Comparison of ENCODE assay signal across 8 cellular contexts in genomic region chr9:17135578-17135904, GRCh38. TPM values are rescaled to one million over a fixed set of nuclear protein-coding genes. Genes with fewer than 3 reads are reported as not detected.
DNase-seq lines count a peak whose midpoint lies in the region; ATAC-seq and TF ChIP-seq lines count a peak whose summit lies in the region.

No MANE protein-coding gene starts in this region.

- no peaks in the 10 kb centered on the region for H3K27me3 ChIP-seq in AG04450 (ENCODE audit: control insufficient read depth, insufficient read depth, low read length)
- H3K27me3 ChIP-seq in neural cell (ENCODE audit: insufficient read depth, low read depth, low read length) = no peaks in the 10 kb centered on the region

- POLR2A ChIA-PET in AG04450 (lab: Yijun Ruan, JAX) = no interaction called here

- H3K9me2 ChIP-seq in neural cell (ENCODE audit: insufficient read depth, low read length) = no peaks in the 10 kb centered on the region

- H3K9ac ChIP-seq in neural cell (ENCODE audit: low read length) = peak overlapping the region; percentile 71

- H3K36me3 Mint-ChIP-seq in endothelial cell (ENCODE audit: low read depth, unreplicated experiment) = peaks cover 4% of the 10 kb centered on the region

- TF ChIP-seq RAD21 in neural cell (conservative IDR thresholded peaks at IDR 0.05) = no peak

- H3K27me3 Mint-ChIP-seq in endothelial cell (ENCODE audit: unreplicated experiment) = no peaks in the 10 kb centered on the region

- H4K20me1 ChIP-seq in neural cell (ENCODE audit: insufficient read depth) = no peaks in the 10 kb centered on the region

- ATAC-seq in GM19463 (IDR thresholded peaks at IDR 0.05; ENCODE audit: unreplicated experiment) (peak; percentile 41), HG03565 (IDR thresholded peaks at IDR 0.05; ENCODE audit: unreplicated experiment) (no peak)

- no peaks in the 10 kb centered on the region for H3K79me2 ChIP-seq in neural cell (replicated peaks; ENCODE audit: insufficient read depth, low read length)

- H3K4me3 Mint-ChIP-seq in endothelial cell (ENCODE audit: unreplicated experiment) = peak overlapping the region; percentile 93

- peak overlapping the region; percentile 94 for H2AFZ ChIP-seq in neural cell (ENCODE audit: low read depth, low read length)

- no peaks in the 10 kb centered on the region for H3K9me3 Mint-ChIP-seq in endothelial cell (ENCODE audit: unreplicated experiment)

- H3K27ac ChIP-seq in AG04450 (ENCODE audit: low read depth, low read length) = peak overlapping the region; percentile 62
- H3K27ac ChIP-seq in neural cell (ENCODE audit: low read length) = no peak overlapping the region

- no peaks in the 10 kb centered on the region for H3F3A ChIP-seq in neural cell (ENCODE audit: insufficient read depth, low read length, poor library complexity, severe bottlenecking)

- CTCF ChIA-PET in AG04450 (lab: Charles Lee) = interaction anchor here (0.5 to 0.6 kb wide), 2 partner anchors 9 to 410 kb away, joined by 3 to 4 read pairs; no protein-coding TSS in a partner anchor

- TF ChIP-seq CTCF in AG04450 (IDR thresholded peaks at IDR 0.05; ENCODE audit: low read depth, low read length) (no peak), endothelial cell (IDR thresholded peaks at IDR 0.05; ENCODE audit: unreplicated experiment) (no peak), neural cell (IDR thresholded peaks at IDR 0.05; ENCODE audit: poor library complexity, severe bottlenecking) (no peak)

- H3K4me1 Mint-ChIP-seq in endothelial cell (ENCODE audit: unreplicated experiment) = peaks cover 8% of the 10 kb centered on the region

- H3K27ac Mint-ChIP-seq in endothelial cell (ENCODE audit: unreplicated experiment) = peak overlapping the region; percentile 13

- H3K36me3 ChIP-seq in neural cell (ENCODE audit: insufficient read depth, low read length) = no peaks in the 10 kb centered on the region

- H3K9me3 ChIP-seq in AG04450 (ENCODE audit: control insufficient read depth, insufficient read depth, low read length) = no peaks in the 10 kb centered on the region
- H3K9me3 ChIP-seq in neural cell (ENCODE audit: low read length) = no peaks in the 10 kb centered on the region

- no peak for TF ChIP-seq EP300 in neural cell (conservative IDR thresholded peaks at IDR 0.05; ENCODE audit: poor library complexity, severe bottlenecking)

- H3K4me2 ChIP-seq in neural cell (ENCODE audit: low read length) = peak overlapping the region; percentile 77

- DNase-seq in AG04450 (ENCODE audit: low read depth, low spot score) (no peak), NCI-H774 (lab: John Stamatoyannopoulos, UW) (peak; percentile 48), endothelial cell (ENCODE audit: low spot score) (no peak), germinal center (ENCODE audit: low spot score) (no peak), DMS 273 treated with DMSO at 0.1 percent for 48 hours (lab: John Stamatoyannopoulos, UW) (no peak)

- H3K4me3 ChIP-seq in AG04450 (ENCODE audit: low read depth, low read length) (peak overlapping the region; percentile 85), neural cell (ENCODE audit: low read length) (peak overlapping the region; percentile 92)

TF ChIP-seq in neural cell, 6 proteins besides CTCF, POLR2A, EP300 and RAD21:
- TF ChIP-seq SMC3 (conservative IDR thresholded peaks at IDR 0.05; ENCODE audit: poor library complexity) (no peak), TAF1 (IDR thresholded peaks at IDR 0.05; ENCODE audit: low read depth) (no peak), EZH2 (IDR thresholded peaks at IDR 0.05; ENCODE audit: borderline replicate concordance, insufficient read depth, low read length, poor library complexity, severe bottlenecking) (no peak), POLR2AphosphoS5 (IDR thresholded peaks at IDR 0.05) (no peak), MXI1 (conservative IDR thresholded peaks at IDR 0.05; ENCODE audit: poor library complexity, severe bottlenecking) (no peak), REST (IDR thresholded peaks at IDR 0.05; ENCODE audit: borderline replicate concordance) (no peak)

RNA-seq across cellular contexts. Expression of gene CNTLN, which starts 0.7 kb away (rescaled TPM):
- polyA plus RNA-seq in AG04450 (2011; rRNA removed) = 7.1 and 11.7 TPM in 2 replicates
- polyA minus RNA-seq in AG04450 (2011; rRNA and poly(A)+ RNA removed) = 5.5 and 11.3 TPM in 2 replicates
- total RNA-seq in endothelial cell (ENCODE audit: unreplicated experiment) = 7.4 TPM
- 3.8 and 5.0 TPM in 2 replicates for polyA plus RNA-seq in neural cell
- polyA minus RNA-seq in neural cell = 15.7 and 16.3 TPM in 2 replicates
